Comparison of ENCODE assay signal across 1 cellular context in genomic region chr1:1599919-1600860, GRCh38.
TF ChIP-seq lines count a peak whose summit lies in the region.

TSS of gene FNDC10 (minus strand) at chr1:1600135. CDS start at chr1:1600015, 120 bp downstream.

TF ChIP-seq in HCT116, 20 proteins besides CTCF, POLR2A, EP300 and RAD21 (continued from another document):
- no peak for TF ChIP-seq REST (IDR thresholded peaks at IDR 0.05; ENCODE audit: low read depth)
- TF ChIP-seq EGR1 (IDR thresholded peaks at IDR 0.05; ENCODE audit: low read depth): no peak
- no peak for TF ChIP-seq MAX (IDR thresholded peaks at IDR 0.05)
- TF ChIP-seq SRF (IDR thresholded peaks at IDR 0.05; ENCODE audit: low read depth): no peak
TF ChIP-seq in HCT116: peak in this region for 0.
